Comparison of ENCODE assay signal across 8 cellular contexts in genomic region chr3:22959593-22959992, GRCh38.
DNase-seq lines count a peak whose midpoint lies in the region; ATAC-seq and TF ChIP-seq lines count a peak whose summit lies in the region.

No MANE protein-coding gene starts in this region.

- POLR2A ChIA-PET in GM10248 (lab: Yijun Ruan, JAX) = no interaction called here

- no peak for TF ChIP-seq CTCF in GM10248 (IDR thresholded peaks at IDR 0.05; ENCODE audit: control extremely low read depth, extremely low read depth, low read depth, missing control alignments)

- peak; percentile 84 for ATAC-seq in GM19372 (IDR thresholded peaks at IDR 0.05; ENCODE audit: low read depth, unreplicated experiment)
- ATAC-seq in HG02852 (IDR thresholded peaks at IDR 0.05; ENCODE audit: unreplicated experiment) = peak; percentile 95
- peak; percentile 91 for ATAC-seq in HG03571 (IDR thresholded peaks at IDR 0.05; ENCODE audit: unreplicated experiment)

- DNase-seq in GM10248 (ENCODE audit: extremely low spot score) = peak; percentile 40
- no peak for DNase-seq in NCI-H748 treated with DMSO at 0.1 percent for 48 hours (lab: John Stamatoyannopoulos, UW)
- DNase-seq in T-helper 2 cell = no peak
- DNase-seq in activated CD4-positive, alpha-beta T cell treated with anti-CD3 and anti-CD28 coated beads for 1 hour = no peak
- no peak for DNase-seq in NCI-H748 (lab: John Stamatoyannopoulos, UW; ENCODE audit: unreplicated experiment)

- CTCF ChIA-PET in GM10248 (lab: Yijun Ruan, JAX) = interaction anchor here (1.1 to 4.1 kb wide), 4 partner anchors 11 to 55 kb away, joined by 3 to 28 read pairs (median 13); no protein-coding TSS in a partner anchor
